ENCODE assay signal across 1 cellular context in genomic region chr7:151051108-151051507, GRCh38.
TF ChIP-seq lines count a peak whose summit lies in the region.

No MANE protein-coding gene starts in this region.

TF ChIP-seq in HepG2, 621 proteins besides CTCF, POLR2A, EP300 and RAD21 (continues in another document):
- TF ChIP-seq HNRNPL (IDR thresholded peaks at IDR 0.05; ENCODE audit: low read depth, low read length) (no peak), TBP (CRISPR knock-in tag; IDR thresholded peaks at IDR 0.05) (no peak), SALL1 (CRISPR knock-in tag; IDR thresholded peaks at IDR 0.05) (peak; percentile 14; the same call in 1 of the 2 replicates), ZBTB14 (CRISPR knock-in tag; IDR thresholded peaks at IDR 0.05) (peak; percentile 24; the same call in 1 of the 2 replicates), MXD4 (CRISPR knock-in tag; IDR thresholded peaks at IDR 0.05) (0 out of 2 replicates have a peak, but pooled peaks have one; percentile 44), MIER2 (CRISPR knock-in tag; IDR thresholded peaks at IDR 0.05) (peak; percentile 91), BHLHE40 (IDR thresholded peaks at IDR 0.05; ENCODE audit: low read length) (peak; percentile 79), ZNF460 (CRISPR knock-in tag; IDR thresholded peaks at IDR 0.05; ENCODE audit: borderline replicate concordance) (no peak), GLI4 (CRISPR knock-in tag; IDR thresholded peaks at IDR 0.05; ENCODE audit: borderline replicate concordance) (no peak), ZNF547 (CRISPR knock-in tag; IDR thresholded peaks at IDR 0.05) (no peak), NR2F1 (CRISPR knock-in tag; IDR thresholded peaks at IDR 0.05) (no peak), SMYD3 (CRISPR knock-in tag; IDR thresholded peaks at IDR 0.05) (no peak), ZBTB33 (CRISPR knock-in tag; IDR thresholded peaks at IDR 0.05) (peak; percentile 88), ZNF556 (CRISPR knock-in tag; IDR thresholded peaks at IDR 0.05; ENCODE audit: borderline replicate concordance) (no peak), DMTF1 (CRISPR knock-in tag; IDR thresholded peaks at IDR 0.05) (no peak), JDP2 (CRISPR knock-in tag; IDR thresholded peaks at IDR 0.05; ENCODE audit: borderline replicate concordance) (no peak), NFRKB (IDR thresholded peaks at IDR 0.05) (no peak), ZNF768 (CRISPR knock-in tag; IDR thresholded peaks at IDR 0.05) (peak; percentile 28; the same call in 1 of the 2 replicates), HDAC1 (CRISPR knock-in tag; IDR thresholded peaks at IDR 0.05) (peak; percentile 35; the same call in 1 of the 2 replicates), ZNF687 (CRISPR knock-in tag; IDR thresholded peaks at IDR 0.05) (peak; percentile 54), KDM2A (CRISPR knock-in tag; IDR thresholded peaks at IDR 0.05; ENCODE audit: borderline replicate concordance, low read depth) (peak; percentile 61; the same call in 1 of the 2 replicates), ZFAT (CRISPR knock-in tag; conservative IDR thresholded peaks at IDR 0.05) (no peak), JUN (CRISPR knock-in tag; IDR thresholded peaks at IDR 0.05) (no peak), MAX (IDR thresholded peaks at IDR 0.05) (peak; percentile 52), ZNF800 (CRISPR knock-in tag; IDR thresholded peaks at IDR 0.05) (peak; percentile 97), ETV5 (CRISPR knock-in tag; IDR thresholded peaks at IDR 0.05; ENCODE audit: borderline replicate concordance) (0 out of 2 replicates have a peak, but pooled peaks have one; percentile 16), DZIP1 (CRISPR knock-in tag; IDR thresholded peaks at IDR 0.05) (no peak), FOSL1 (CRISPR knock-in tag; IDR thresholded peaks at IDR 0.05; ENCODE audit: borderline replicate concordance) (no peak), GABPB1 (CRISPR knock-in tag; IDR thresholded peaks at IDR 0.05) (peak; percentile 57; the same call in 1 of the 2 replicates), ZNF710 (CRISPR knock-in tag; IDR thresholded peaks at IDR 0.05; ENCODE audit: borderline replicate concordance) (no peak), ZNF567 (CRISPR knock-in tag; IDR thresholded peaks at IDR 0.05; ENCODE audit: borderline replicate concordance) (no peak), REST (IDR thresholded peaks at IDR 0.05; ENCODE audit: borderline replicate concordance in 1 of 2, low read depth in 1 of 2, low read length in 2 of 2) (peak; percentile 81 to 91)
